7 cellular contexts compared by ENCODE assay signal in the genomic region with DNA sequence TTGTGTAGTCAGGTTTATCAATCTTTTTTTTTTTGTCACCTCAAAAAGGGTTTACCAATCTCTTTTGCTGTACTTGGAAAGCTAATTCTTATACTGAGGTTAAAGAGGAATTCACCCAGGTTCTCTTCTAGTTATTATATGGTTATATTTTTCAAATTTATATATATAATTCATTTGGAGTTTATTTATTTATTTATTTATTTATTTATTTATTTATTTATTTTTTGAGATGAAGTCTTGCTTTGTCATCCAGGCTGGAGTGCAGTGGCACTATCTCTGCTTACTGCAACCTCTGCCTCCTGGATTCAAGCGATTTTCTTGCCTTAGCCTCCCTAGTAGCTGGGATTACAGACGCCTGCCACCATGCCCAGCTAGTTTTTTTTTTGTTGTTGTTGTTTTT.
"Had no signal": no experiment of that assay in that cellular context is flagged by ENCODE, and none has a peak within 500 bp of the region (broad histone marks: within the 10 kb centered on the region; RNA-seq: fewer than 3 reads in every experiment).

No MANE protein-coding gene starts in this region.

- DNase-seq: GDM1, GF-D8 had no signal

- H3K4me3 ChIP-seq: GM12878 had no signal

- ATAC-seq: GM12878 had no signal

- FAIRE-seq: GM12878, GM12891, GM12892, GM18507, GM19239 had no signal
